Comparison of ENCODE assay signal across 1 cellular context in the genomic region with DNA sequence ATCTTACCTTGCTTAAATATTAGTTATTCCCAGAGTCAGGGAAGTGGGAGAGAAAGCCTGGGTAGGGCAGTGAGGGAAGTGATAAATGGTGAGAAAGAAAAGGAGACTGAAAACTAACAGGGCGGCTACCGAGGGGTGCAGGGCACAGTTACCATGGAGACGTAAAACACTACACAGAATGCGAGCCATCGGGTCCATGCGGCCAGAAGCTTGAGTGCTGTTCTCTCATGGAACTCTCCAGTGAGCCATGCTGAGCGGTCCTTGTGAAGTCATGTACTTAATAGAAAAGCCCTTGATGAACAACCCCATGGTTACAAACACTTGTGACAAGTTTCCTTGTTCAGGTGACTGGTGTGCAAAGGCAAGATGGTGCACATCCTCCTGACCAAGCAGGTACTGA.
TF ChIP-seq lines count a peak whose summit lies in the region.

No MANE protein-coding gene starts in this region.

TF ChIP-seq in endothelial cell of umbilical vein, 7 proteins besides CTCF, POLR2A, EP300 and RAD21:
- TF ChIP-seq EZH2 (IDR thresholded peaks at IDR 0.05; ENCODE audit: borderline replicate concordance, low read depth, low read length, severe bottlenecking) = no peak
- no peak for TF ChIP-seq MAX (IDR thresholded peaks at IDR 0.05; ENCODE audit: insufficient read depth, insufficient read length)
- TF ChIP-seq JUN (IDR thresholded peaks at IDR 0.05; ENCODE audit: borderline replicate concordance, insufficient read depth, insufficient read length, low read depth) = no peak
- TF ChIP-seq GATA2 (IDR thresholded peaks at IDR 0.05; ENCODE audit: insufficient read depth, insufficient read length, low read depth, low read length) = no peak
- no peak for TF ChIP-seq FOS (IDR thresholded peaks at IDR 0.05; ENCODE audit: borderline replicate concordance, insufficient read depth, low read length)
- TF ChIP-seq MYC (IDR thresholded peaks at IDR 0.05; ENCODE audit: low read depth, low read length) = no peak
- no peak for TF ChIP-seq POLR2AphosphoS5 (IDR thresholded peaks at IDR 0.05; ENCODE audit: insufficient read depth, low read depth, low read length)
